In genomic region chr19:38063921-38064320, GRCh38 we compare ENCODE assay signal across 19 cellular contexts.
A peak's percentile ranks its signal among the peaks of the same experiment; 100 is the strongest.
DNase-seq lines count a peak whose midpoint lies in the region; ATAC-seq and TF ChIP-seq lines count a peak whose summit lies in the region.
"Had no signal": no experiment of that assay in that cellular context is flagged by ENCODE, and none has a peak within 500 bp of the region (broad histone marks: within the 10 kb centered on the region; RNA-seq: fewer than 3 reads in every experiment).

No MANE protein-coding gene starts in this region.

- dilution Hi-C loops in IMR-90 (cut with HindIII; ENCODE audit: low sequenced_read_pairs, unreplicated experiment): no loop called here

- no peak for TF ChIP-seq CTCF in IMR-90 (conservative IDR thresholded peaks at IDR 0.05; ENCODE audit: low read depth, low read length)
- TF ChIP-seq CTCF in osteoblast (IDR thresholded peaks at IDR 0.05; ENCODE audit: extremely low read depth, low read depth, low read length): no peak

- ATAC-seq in IMR-90 (ENCODE audit: low read depth): no peak
- no peak for ATAC-seq in HG03175 (IDR thresholded peaks at IDR 0.05; ENCODE audit: unreplicated experiment)
- ATAC-seq: gastrocnemius medialis, left lobe of liver had no signal

- peak overlapping the region in 1 of 2 experiments; percentile 31; a peak in 1 of 4 replicates for H4K8ac ChIP-seq in IMR-90 (ENCODE audit: low read depth in 2 of 2, low read length in 2 of 2)

- H2AK5ac ChIP-seq in IMR-90 (ENCODE audit: low read depth, low read length): peak overlapping the region; percentile 82; the same call in 1 of the 2 replicates

- H3K9ac ChIP-seq in BLaER1: peak overlapping the region; percentile 1; the same call in 1 of the 2 replicates
- no peak overlapping the region for H3K9ac ChIP-seq in IMR-90 (ENCODE audit: low read depth, low read length)

- H3K9me3 ChIP-seq in BLaER1 (no peaks in the 10 kb centered on the region), IMR-90 (ENCODE audit: control insufficient read depth, insufficient read depth, low read length) (no peaks in the 10 kb centered on the region), ectodermal cell (ENCODE audit: control insufficient read depth, low read length) (no peaks in the 10 kb centered on the region), osteoblast (ENCODE audit: low read depth, low read length) (no peaks in the 10 kb centered on the region)
- H3K9me3 ChIP-seq: adrenal gland, gastrocnemius medialis, Peyer's patch, sigmoid colon, upper lobe of left lung had no signal

- 0 out of 2 replicates have a peak overlapping the region, but pooled peaks have one; percentile 3 for H3K4ac ChIP-seq in IMR-90 (ENCODE audit: low read depth, low read length)

- no peak overlapping the region for H3K18ac ChIP-seq in IMR-90 (ENCODE audit: low read depth, low read length)

- H3K56ac ChIP-seq in IMR-90 (ENCODE audit: extremely low read depth, insufficient read depth, low read length): no peak overlapping the region

- no TSS peak for BruUV-seq in IMR-90 (replicated peaks; lab: Mats Ljungman, UMichigan)

- no peak overlapping the region for H2BK15ac ChIP-seq in IMR-90 (ENCODE audit: low read depth, low read length)

- H3K14ac ChIP-seq in IMR-90 (replicated peaks; ENCODE audit: low read depth, low read length): no peak overlapping the region

- H3K27ac ChIP-seq in BLaER1 (0 out of 2 replicates have a peak overlapping the region, but pooled peaks have one; percentile 55), IMR-90 (ENCODE audit: insufficient read depth, low read length) (no peak overlapping the region), ectodermal cell (ENCODE audit: insufficient read depth, low read depth, low read length, poor library complexity, severe bottlenecking) (peak overlapping the region; percentile 30), osteoblast (ENCODE audit: low read depth, low read length) (peak overlapping the region; percentile 5)
- H3K27ac ChIP-seq: adrenal gland, gastrocnemius medialis had no signal

- peaks cover 15 to 77% of the 10 kb centered on the region in 2 experiments for H3K79me1 ChIP-seq in IMR-90 (ENCODE audit: low read depth in 1 of 2, low read length in 2 of 2)

- H2BK120ac ChIP-seq in IMR-90 (ENCODE audit: low read depth, low read length): 0 out of 2 replicates have a peak overlapping the region, but pooled peaks have one; percentile 14

- H4K91ac ChIP-seq in IMR-90 (ENCODE audit: insufficient read depth, low read depth, low read length): no peak overlapping the region

- H2AK9ac ChIP-seq in IMR-90 (replicated peaks; ENCODE audit: low read depth, low read length, poor library complexity): peak overlapping the region; percentile 7

- H3K4me3 ChIP-seq in BLaER1 (no peak overlapping the region), IMR-90 (ENCODE audit: insufficient read depth, low read depth, low read length) (no peak overlapping the region), ectodermal cell (ENCODE audit: insufficient read depth, low read depth, low read length) (no peak overlapping the region), osteoblast (ENCODE audit: insufficient read depth, low read length) (no peak overlapping the region)
- H3K4me3 ChIP-seq: adrenal gland, gastrocnemius medialis, Peyer's patch, sigmoid colon, upper lobe of left lung had no signal

- H3K27me3 ChIP-seq in BLaER1 (no peaks in the 10 kb centered on the region), IMR-90 (ENCODE audit: control insufficient read depth, insufficient read depth, low read length) (no peaks in the 10 kb centered on the region), ectodermal cell (ENCODE audit: control insufficient read depth, insufficient read depth, low read length, poor library complexity, severe bottlenecking) (no peaks in the 10 kb centered on the region), osteoblast (ENCODE audit: insufficient read depth, low read length) (no peaks in the 10 kb centered on the region)
- H3K27me3 ChIP-seq: adrenal gland, gastrocnemius medialis, Peyer's patch, sigmoid colon, upper lobe of left lung had no signal

- peak overlapping the region; percentile 57 for H2BK5ac ChIP-seq in IMR-90 (ENCODE audit: low read depth, low read length, poor library complexity, severe bottlenecking)

- no peak overlapping the region for H3K4me2 ChIP-seq in BLaER1
- H3K4me2 ChIP-seq in IMR-90 (ENCODE audit: low read depth, low read length): no peak overlapping the region
- H3K4me2 ChIP-seq in osteoblast (ENCODE audit: insufficient read depth, low read length): no peak overlapping the region

- no peak overlapping the region; the same call in 1 of the 2 replicates for H2BK20ac ChIP-seq in IMR-90 (ENCODE audit: low read depth, low read length)

- H3K79me2 ChIP-seq in osteoblast (ENCODE audit: insufficient read depth, low read length): peaks cover 55% of the 10 kb centered on the region

- CTCF ChIA-PET in IMR-90 (lab: Yijun Ruan, JAX): no interaction called here

- in situ Hi-C loops in IMR-90 (cut with MboI; ENCODE audit: low sequenced_read_pairs): no loop called here

- H2AFZ ChIP-seq in IMR-90 (replicated peaks; ENCODE audit: low read length, poor library complexity) (peak overlapping the region; percentile 70), osteoblast (ENCODE audit: low read length) (no peak overlapping the region)

- no peaks in the 10 kb centered on the region; the same call in none of the 2 replicates for H3K36me3 ChIP-seq in BLaER1
- H3K36me3 ChIP-seq in IMR-90 (ENCODE audit: control insufficient read depth, insufficient read depth, low read length): no peaks in the 10 kb centered on the region
- no peaks in the 10 kb centered on the region for H3K36me3 ChIP-seq in ectodermal cell (ENCODE audit: control insufficient read depth, insufficient read depth, low read length)
- H3K36me3 ChIP-seq in osteoblast (ENCODE audit: insufficient read depth, low read length): no peaks in the 10 kb centered on the region
- H3K36me3 ChIP-seq: adrenal gland, gastrocnemius medialis, Peyer's patch, sigmoid colon, upper lobe of left lung had no signal

- H4K5ac ChIP-seq in IMR-90 (ENCODE audit: low read depth, low read length): no peak overlapping the region

- no CpG with 5 or more reads among the region's 6 CpGs for WGBS in IMR-90 (ENCODE audit: extremely low coverage in 2 of 2, insufficient read length in 1 of 2), 2 experiments
- 93% methylated on average over 6 of the region's 6 CpGs for WGBS in ectodermal cell, 2 experiments

- DNase-seq in IMR-90 (no peak), osteoblast (ENCODE audit: insufficient read length, low spot score, missing footprints) (peak; percentile 63), hepatic stellate cell (ENCODE audit: low spot score) (no peak), kidney glomerular epithelial cell (lab: John Stamatoyannopoulos, UW) (no peak), COR-L47 (lab: John Stamatoyannopoulos, UW) (no peak)
- DNase-seq: activated CD4-positive, alpha-beta T cell treated with anti-CD3 and anti-CD28 coated beads, Interleukin-2, amount 10 ng/mL, durations not matched to agents 24 days and 14 days; activated CD8-positive, alpha-beta memory T cell treated with anti-CD3 and anti-CD28 coated beads, Interleukin-2, amount 50 U/mL, for 4 hours; adrenal gland; EL; gastrocnemius medialis; NCI-H1105 treated with DMSO at 0.1 percent for 48 hours; Peyer's patch; sigmoid colon; stimulated activated naive CD8-positive, alpha-beta T cell treated with anti-CD3 and anti-CD28 coated beads, Interleukin-15, Interleukin-2, amounts not matched to agents 100 U/mL and 50 U/mL, for 24 hours; upper lobe of left lung had no signal

- POLR2A ChIA-PET in IMR-90 (lab: Charles Lee; ENCODE audit: unreplicated experiment): no interaction called here

- H3K4me1 ChIP-seq in BLaER1: peaks cover 39% of the 10 kb centered on the region
- H3K4me1 ChIP-seq in IMR-90 (ENCODE audit: control insufficient read depth, insufficient read depth, low read length): peaks cover 28% of the 10 kb centered on the region
- peaks cover 12% of the 10 kb centered on the region for H3K4me1 ChIP-seq in ectodermal cell (ENCODE audit: control insufficient read depth, insufficient read depth, low read length)
- peaks cover 10% of the 10 kb centered on the region for H3K4me1 ChIP-seq in osteoblast (ENCODE audit: insufficient read depth, low read length)
- H3K4me1 ChIP-seq: adrenal gland had no signal

- intact Hi-C loops in IMR-90 (cut with micrococcal nuclease): no loop called here

- TF ChIP-seq POLR2A in IMR-90 (IDR thresholded peaks at IDR 0.05; ENCODE audit: low read depth, low read length): no peak

- no peaks in the 10 kb centered on the region for H4K20me1 ChIP-seq in BLaER1
- H4K20me1 ChIP-seq in IMR-90 (ENCODE audit: insufficient read depth, low read length): no peaks in the 10 kb centered on the region; the same call in 1 of the 2 replicates
- H4K20me1 ChIP-seq in osteoblast (ENCODE audit: insufficient read depth, low read length): no peaks in the 10 kb centered on the region

- H3K23ac ChIP-seq in IMR-90 (ENCODE audit: low read depth, low read length): no peak overlapping the region

- peaks cover 22% of the 10 kb centered on the region for H3K9me1 ChIP-seq in IMR-90 (ENCODE audit: insufficient read depth, low read length)

- TF ChIP-seq RAD21 in IMR-90 (IDR thresholded peaks at IDR 0.05; ENCODE audit: low read length): no peak

TF ChIP-seq in IMR-90, 13 proteins besides CTCF, POLR2A, EP300 and RAD21:
- TF ChIP-seq MAFK (IDR thresholded peaks at IDR 0.05; ENCODE audit: low read depth, low read length) (no peak), BHLHE40 (IDR thresholded peaks at IDR 0.05; ENCODE audit: low read depth, low read length) (no peak), FOS (IDR thresholded peaks at IDR 0.05; ENCODE audit: low read depth, low read length) (no peak), MAZ (IDR thresholded peaks at IDR 0.05; ENCODE audit: borderline replicate concordance, low read depth, low read length) (no peak), RFX5 (IDR thresholded peaks at IDR 0.05; ENCODE audit: low read depth, low read length) (no peak), CEBPB (IDR thresholded peaks at IDR 0.05; ENCODE audit: low read depth, low read length) (no peak), USF2 (IDR thresholded peaks at IDR 0.05; ENCODE audit: low read depth, low read length) (no peak), SMC3 (IDR thresholded peaks at IDR 0.05; ENCODE audit: low read depth, low read length) (no peak)
